Comparison of ENCODE assay signal across 8 cellular contexts in the genomic region with DNA sequence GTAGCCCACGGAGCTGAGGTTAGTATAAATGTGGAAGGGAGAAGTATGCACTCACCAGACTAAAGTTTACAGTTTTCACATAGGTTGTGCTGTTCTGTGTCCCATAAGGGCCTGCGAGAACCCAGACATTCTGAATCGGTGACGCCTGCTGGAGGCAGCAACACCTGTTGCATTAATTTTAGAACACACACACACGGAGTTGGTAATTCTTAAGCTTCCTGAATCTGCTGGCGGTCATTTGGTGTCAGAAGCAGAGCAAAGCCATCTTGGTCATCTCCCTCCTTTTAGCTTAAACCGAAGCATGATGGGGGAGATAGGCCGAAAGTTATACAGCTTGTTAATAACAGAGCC. TPM values are rescaled to one million over a fixed set of nuclear protein-coding genes. Genes with fewer than 3 reads are reported as not detected.
DNase-seq lines count a peak whose midpoint lies in the region; ATAC-seq and TF ChIP-seq lines count a peak whose summit lies in the region.

No MANE protein-coding gene starts in this region.

- DNase-seq in Calu3 (peak; percentile 20), hepatic stellate cell (ENCODE audit: low spot score) (peak; percentile 15), SIG-M5 (lab: John Stamatoyannopoulos, UW) (no peak), superior temporal gyrus (ENCODE audit: extremely low spot score) (no peak)
- peak; percentile 22 for DNase-seq in activated naive CD4-positive, alpha-beta T cell treated with anti-CD3 and anti-CD28 coated beads, Interleukin-2, amount 50 U/mL, for 16 hours

- peak overlapping the region; percentile 85 for H3K4me3 Mint-ChIP-seq in Calu3 (ENCODE audit: low read depth, unreplicated experiment)

- CTCF ChIA-PET in Calu3 (lab: Charles Lee): interaction anchor here (1.0 to 1.6 kb wide), 7 partner anchors 12 to 220 kb away, joined by 3 to 7 read pairs (median 4); a partner anchor contains a TSS

- intact Hi-C loops in Calu3 (cut with micrococcal nuclease; ENCODE audit: unreplicated experiment): loop anchor here (2.0 to 5.0 kb wide), 3 partner anchors 39 to 209 kb away; a partner anchor contains a TSS

- peak overlapping the region; percentile 24 to 96 (median 88) for H3K27ac ChIP-seq in skin epidermis

- peaks cover 49% of the 10 kb centered on the region for H3K36me3 Mint-ChIP-seq in Calu3 (ENCODE audit: insufficient read depth, unreplicated experiment)

- no peak for TF ChIP-seq CTCF in Calu3 (IDR thresholded peaks at IDR 0.05; ENCODE audit: unreplicated experiment)

- peaks cover 18% of the 10 kb centered on the region for H3K4me1 Mint-ChIP-seq in Calu3 (ENCODE audit: low read depth, unreplicated experiment)

- H3K27me3 Mint-ChIP-seq in Calu3 (ENCODE audit: unreplicated experiment): no peaks in the 10 kb centered on the region

- no peaks in the 10 kb centered on the region for H3K9me3 Mint-ChIP-seq in Calu3 (ENCODE audit: low read depth, unreplicated experiment)

- TSS peak; percentile 64 for BruUV-seq in Calu3 (replicated peaks; lab: Mats Ljungman, UMichigan)

- H3K4me3 ChIP-seq in skin epidermis: peak overlapping the region; percentile 69 to 93 (median 78)

- ATAC-seq in GM21360 (IDR thresholded peaks at IDR 0.05; ENCODE audit: unreplicated experiment): peak; percentile 34
- ATAC-seq in HG03565 (IDR thresholded peaks at IDR 0.05; ENCODE audit: unreplicated experiment): peak; percentile 15

- peak overlapping the region; percentile 83 for H3K27ac Mint-ChIP-seq in Calu3 (ENCODE audit: unreplicated experiment)

RNA-seq across cellular contexts. Expression of a gene that starts 41.1 kb away (rescaled TPM):
- 13.1 and 24.7 TPM in 2 replicates for total RNA-seq in Calu3 (2022)

RNA-seq across cellular contexts. Expression of a gene that starts 55.1 kb away (rescaled TPM):
- total RNA-seq in Calu3 (2022): not detected in 2 replicates

RNA-seq across cellular contexts. Expression of a gene that starts 58.6 kb away (rescaled TPM):
- 12.1 and 12.5 TPM in 2 replicates for total RNA-seq in Calu3 (2022)

Comparison
In these comparisons a context has a peak if more than half of its experiments do, and no peak if none do; other contexts are left out.
1. DNase-seq: peak in Calu3 (single experiment), activated naive CD4-positive, alpha-beta T cell treated with anti-CD3 and anti-CD28 coated beads, Interleukin-2, amount 50 U/mL, for 16 hours (single experiment) and hepatic stellate cell (single experiment); none in SIG-M5 (single experiment) and superior temporal gyrus (single experiment).